In genomic region chr2:23497063-23497462, GRCh38 we compare ENCODE assay signal across 11 cellular contexts.
A peak's percentile ranks its signal among the peaks of the same experiment; 100 is the strongest.
DNase-seq lines count a peak whose midpoint lies in the region; TF ChIP-seq lines count a peak whose summit lies in the region.
"Had no signal": no experiment of that assay in that cellular context is flagged by ENCODE, and none has a peak within 500 bp of the region (broad histone marks: within the 10 kb centered on the region; RNA-seq: fewer than 3 reads in every experiment).

No MANE protein-coding gene starts in this region.

- no peak overlapping the region for H3K9ac ChIP-seq in colonic mucosa (ENCODE audit: low read depth in 2 of 2, low read length in 2 of 2)
- H3K9ac ChIP-seq in MM.1S (ENCODE audit: low read length) = no peak overlapping the region

- TF ChIP-seq CTCF in colonic mucosa (IDR thresholded peaks at IDR 0.05) (no peak), coronary artery (IDR thresholded peaks at IDR 0.05) (no peak), MM.1S (IDR thresholded peaks at IDR 0.05; ENCODE audit: low read length) (no peak)

- no peaks in the 10 kb centered on the region for H3K4me1 ChIP-seq in colonic mucosa
- H3K4me1 ChIP-seq in MM.1S (ENCODE audit: low read length) = no peaks in the 10 kb centered on the region

- H3K27me3 ChIP-seq in colonic mucosa = no peaks in the 10 kb centered on the region
- no peaks in the 10 kb centered on the region; the same call in 1 of the 2 replicates for H3K27me3 ChIP-seq in MM.1S (replicated peaks; ENCODE audit: insufficient read depth, low read length)

- H3F3A ChIP-seq in MM.1S (ENCODE audit: insufficient read depth, low read length) = no peaks in the 10 kb centered on the region

- no peaks in the 10 kb centered on the region for H3K9me2 ChIP-seq in MM.1S (replicated peaks; ENCODE audit: insufficient read depth, low read length)

- DNase-seq in activated T-cell treated with anti-CD3 and anti-CD28 coated beads for 24 hours (ENCODE audit: low read depth) (peak; percentile 8), activated T-cell treated with anti-CD3 and anti-CD28 coated beads for 4 hours (no peak), T1000 (lab: John Stamatoyannopoulos, UW) (peak; percentile 33), epithelial cell of prostate (ENCODE audit: low read depth, low spot score) (peak; percentile 33), stromal cell of bone marrow (ENCODE audit: low read depth) (peak; percentile 64), colonic mucosa (no peak), coronary artery (ENCODE audit: low spot score) (no peak), MM.1S (no peak)
- DNase-seq: lower lobe of right lung, NCI-H1092 had no signal

- H2AFZ ChIP-seq in MM.1S (ENCODE audit: low read length) = no peak overlapping the region

- H3K27ac ChIP-seq in epithelial cell of prostate (peak overlapping the region; percentile 10), colonic mucosa (no peak overlapping the region), coronary artery (no peak overlapping the region), MM.1S (ENCODE audit: low read length) (no peak overlapping the region)
- H3K27ac ChIP-seq: C4-2B, lower lobe of right lung had no signal

- no peak overlapping the region for H3K4me3 ChIP-seq in colonic mucosa
- H3K4me3 ChIP-seq in coronary artery = no peak overlapping the region
- H3K4me3 ChIP-seq in MM.1S (ENCODE audit: low read length) = no peak overlapping the region
- H3K4me3 ChIP-seq: lower lobe of right lung had no signal

- H3K4me2 ChIP-seq in MM.1S (ENCODE audit: low read depth, low read length) = no peak overlapping the region

- no peaks in the 10 kb centered on the region for H4K20me1 ChIP-seq in MM.1S (ENCODE audit: insufficient read depth, low read length)

- H3K79me2 ChIP-seq in MM.1S (ENCODE audit: low read length) = no peaks in the 10 kb centered on the region

- intact Hi-C loops in colonic mucosa (cut with DNase I) = no loop called here

- H3K36me3 ChIP-seq in colonic mucosa (no peaks in the 10 kb centered on the region), MM.1S (replicated peaks; ENCODE audit: insufficient read depth, low read length) (no peaks in the 10 kb centered on the region)
- H3K36me3 ChIP-seq: lower lobe of right lung had no signal

- H3K9me3 ChIP-seq in colonic mucosa (no peaks in the 10 kb centered on the region), MM.1S (replicated peaks; ENCODE audit: insufficient read depth, low read length) (no peaks in the 10 kb centered on the region)
- H3K9me3 ChIP-seq: lower lobe of right lung had no signal

Comparison
In these comparisons a context has a peak if more than half of its experiments do, and no peak if none do; other contexts are left out.
1. DNase-seq: peak in activated T-cell treated with anti-CD3 and anti-CD28 coated beads for 24 hours (single experiment), T1000 (single experiment), epithelial cell of prostate (single experiment) and stromal cell of bone marrow (single experiment); none in activated T-cell treated with anti-CD3 and anti-CD28 coated beads for 4 hours (single experiment), colonic mucosa (single experiment), coronary artery (single experiment) and MM.1S (single experiment).